ENCODE assay signal across 19 cellular contexts in the genomic region with DNA sequence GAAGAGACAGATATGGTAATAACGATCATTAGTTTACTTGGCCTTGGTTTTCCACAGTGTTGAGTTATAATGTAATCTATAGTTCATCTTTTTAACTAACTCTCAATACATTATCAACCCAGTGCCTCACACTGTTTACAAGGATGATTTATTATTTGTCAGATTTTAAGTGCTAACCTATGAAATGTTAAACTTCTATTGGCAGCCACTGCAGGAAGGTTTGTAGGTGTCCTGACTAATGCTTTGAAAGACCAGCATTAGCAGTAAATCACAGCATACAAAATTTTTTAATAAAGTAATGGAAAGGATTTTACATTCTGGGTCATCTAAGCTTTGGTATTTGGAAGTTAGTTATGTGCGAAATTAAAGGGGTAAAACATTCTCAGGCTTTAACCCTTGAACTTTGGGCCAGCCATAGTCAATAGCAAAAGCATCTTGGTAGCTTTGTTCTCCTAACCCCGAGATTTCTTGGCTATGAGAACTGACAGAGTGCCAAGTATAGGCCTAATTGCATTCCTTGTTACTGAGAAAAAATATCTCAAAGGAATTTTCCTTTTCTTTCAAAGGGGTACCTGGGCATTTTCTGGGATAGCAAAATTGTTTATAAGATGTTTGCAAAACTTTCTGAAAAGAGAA. TPM values are rescaled to one million over a fixed set of nuclear protein-coding genes. Genes with fewer than 3 reads are reported as not detected.
DNase-seq lines count a peak whose midpoint lies in the region; TF ChIP-seq lines count a peak whose summit lies in the region.
"Had no signal": no experiment of that assay in that cellular context is flagged by ENCODE, and none has a peak within 500 bp of the region (broad histone marks: within the 10 kb centered on the region; RNA-seq: fewer than 3 reads in every experiment).

No MANE protein-coding gene starts in this region.

- no peaks in the 10 kb centered on the region for H3K27me3 ChIP-seq in subcutaneous abdominal adipose tissue (ENCODE audit: control insufficient read depth in 5 of 5, insufficient read depth in 4 of 5, low read length in 5 of 5)

- no peaks in the 10 kb centered on the region for H3K9me3 ChIP-seq in subcutaneous abdominal adipose tissue (ENCODE audit: control insufficient read depth in 5 of 5, low read length in 5 of 5)

- peak overlapping the region; percentile 69 for H3K27ac ChIP-seq in subcutaneous abdominal adipose tissue (ENCODE audit: low read depth, low read length)
- H3K27ac ChIP-seq: HL-60 had no signal

- no peak for TF ChIP-seq POLR2A in erythroblast (IDR thresholded peaks at IDR 0.05; ENCODE audit: low read length)

- DNase-seq in HFFc6 = peak; percentile 32
- DNase-seq in astrocyte of the cerebellum (ENCODE audit: low read depth) = peak; percentile 54
- peak; percentile 19 for DNase-seq in kidney glomerular epithelial cell (lab: John Stamatoyannopoulos, UW)
- DNase-seq in erythroblast (lab: John Stamatoyannopoulos, UW) = no peak
- no peak for DNase-seq in NCI-H2107 (lab: John Stamatoyannopoulos, UW)
- no peak for DNase-seq in NCI-H1930 (lab: John Stamatoyannopoulos, UW)
- DNase-seq: activated naive CD8-positive, alpha-beta T cell treated with anti-CD3 and anti-CD28 coated beads, Interleukin-2, amount 10 ng/mL, durations not matched to agents 7 days and 5 days; activated T-cell treated with anti-CD3 and anti-CD28 coated beads, Interleukin-2, amount 50 U/mL, for 72 hours; cerebellar nuclear complex; foreskin melanocyte; H7; NCI-H2081; NCI-H524; Right ventricle myocardium superior; stimulated activated CD4-positive, alpha-beta T cell treated with anti-CD3 and anti-CD28 coated beads, Interleukin-2, amount 100 ng/mL, for 24 hours had no signal

- H3K4me1 Mint-ChIP-seq in HFFc6 (ENCODE audit: low read depth) = peaks cover 64% of the 10 kb centered on the region

- H3K4me3 ChIP-seq in astrocyte of the cerebellum (ENCODE audit: low read depth, low read length) (no peak overlapping the region), subcutaneous abdominal adipose tissue (ENCODE audit: low read depth in 1 of 5, low read length in 5 of 5) (no peak overlapping the region)
- H3K4me3 ChIP-seq: K562 had no signal

- in situ Hi-C loops in astrocyte of the cerebellum (cut with HindIII; ENCODE audit: low sequenced_read_pairs) = no loop called here

- H3K4me3 Mint-ChIP-seq in HFFc6 = peak overlapping the region; percentile 11; the same call in 1 of the 2 replicates
- H3K4me3 Mint-ChIP-seq: activated naive CD8-positive, alpha-beta T cell treated with anti-CD3 and anti-CD28 coated beads, Interleukin-2, amount 10 ng/mL, durations not matched to agents 7 days and 5 days; activated T-cell treated with anti-CD3 and anti-CD28 coated beads, Interleukin-2, amount 50 U/mL, for 72 hours; stimulated activated naive CD8-positive, alpha-beta T cell treated with anti-CD3 and anti-CD28 coated beads, Interleukin-15, Interleukin-2, amounts not matched to agents 100 ng/mL and 50 ng/mL, for 24 hours had no signal

- H3K9ac ChIP-seq in subcutaneous abdominal adipose tissue (ENCODE audit: low read length in 5 of 5) = no peak overlapping the region

- peak overlapping the region; percentile 68 for H3K27ac Mint-ChIP-seq in HFFc6
- H3K27ac Mint-ChIP-seq: activated naive CD8-positive, alpha-beta T cell treated with anti-CD3 and anti-CD28 coated beads, Interleukin-2, amount 10 ng/mL, durations not matched to agents 7 days and 5 days; activated T-cell treated with anti-CD3 and anti-CD28 coated beads, Interleukin-2, amount 50 U/mL, for 72 hours; stimulated activated naive CD8-positive, alpha-beta T cell treated with anti-CD3 and anti-CD28 coated beads, Interleukin-15, Interleukin-2, amounts not matched to agents 100 ng/mL and 50 ng/mL, for 24 hours had no signal

- no peaks in the 10 kb centered on the region for H3K9me3 Mint-ChIP-seq in HFFc6
- H3K9me3 Mint-ChIP-seq: activated naive CD8-positive, alpha-beta T cell treated with anti-CD3 and anti-CD28 coated beads, Interleukin-2, amount 10 ng/mL, durations not matched to agents 7 days and 5 days; activated T-cell treated with anti-CD3 and anti-CD28 coated beads, Interleukin-2, amount 50 U/mL, for 72 hours; stimulated activated naive CD8-positive, alpha-beta T cell treated with anti-CD3 and anti-CD28 coated beads, Interleukin-15, Interleukin-2, amounts not matched to agents 100 ng/mL and 50 ng/mL, for 24 hours had no signal

- H3K36me3 ChIP-seq in subcutaneous abdominal adipose tissue (ENCODE audit: control insufficient read depth in 5 of 5, insufficient read depth in 5 of 5, low read length in 5 of 5) = no peaks in the 10 kb centered on the region

- peaks cover 2 to 35% (median 30%) of the 10 kb centered on the region in 5 donors for H3K4me1 ChIP-seq in subcutaneous abdominal adipose tissue (ENCODE audit: control insufficient read depth in 5 of 5, insufficient read depth in 5 of 5, low read length in 5 of 5)

- H3K36me3 Mint-ChIP-seq in HFFc6 (ENCODE audit: low read depth) = peaks cover 23% of the 10 kb centered on the region

- H3K27me3 Mint-ChIP-seq in HFFc6 (ENCODE audit: insufficient read depth) = no peaks in the 10 kb centered on the region; the same call in 1 of the 2 replicates
- H3K27me3 Mint-ChIP-seq: activated naive CD8-positive, alpha-beta T cell treated with anti-CD3 and anti-CD28 coated beads, Interleukin-2, amount 10 ng/mL, durations not matched to agents 7 days and 5 days; stimulated activated naive CD8-positive, alpha-beta T cell treated with anti-CD3 and anti-CD28 coated beads, Interleukin-15, Interleukin-2, amounts not matched to agents 100 ng/mL and 50 ng/mL, for 24 hours had no signal

- TF ChIP-seq CTCF in HFFc6 (IDR thresholded peaks at IDR 0.05) (no peak), astrocyte of the cerebellum (IDR thresholded peaks at IDR 0.05; ENCODE audit: low read depth, low read length, missing control alignments) (no peak)

RNA-seq across cellular contexts. Expression of a gene that starts 30.6 kb away (rescaled TPM):
- total RNA-seq in HFFc6 (2021; fragmentation: NEBNext Ultra II Directional; extraction: Animal tissue kit (Norgen Biotek cat#: 25700)) = 100 to 1,000 TPM; 146 to 205 (median 198) TPM

Comparison
In these comparisons a context has a peak if more than half of its experiments do, and no peak if none do; other contexts are left out.
1. DNase-seq: peak in HFFc6 (single experiment), astrocyte of the cerebellum (single experiment) and kidney glomerular epithelial cell (single experiment); none in erythroblast (0 of 2), NCI-H2107 (single experiment) and NCI-H1930 (0 of 2).